ENCODE assay signal across 16 cellular contexts in genomic region chr2:189874571-189875320, GRCh38.
DNase-seq lines count a peak whose midpoint lies in the region; ATAC-seq, FAIRE-seq and TF ChIP-seq lines count a peak whose summit lies in the region.
"Had no signal": no experiment of that assay in that cellular context is flagged by ENCODE, and none has a peak within 500 bp of the region (broad histone marks: within the 10 kb centered on the region; RNA-seq: fewer than 3 reads in every experiment).

No MANE protein-coding gene starts in this region.

- no peak for TF ChIP-seq POLR2A in GM12892 (IDR thresholded peaks at IDR 0.05; ENCODE audit: low read depth, low read length)

- H3K9ac ChIP-seq in Karpas-422 (ENCODE audit: low read length) = no peak overlapping the region
- H3K9ac ChIP-seq: GM23248 had no signal

- peak; percentile 59 for ATAC-seq in GM21737 (IDR thresholded peaks at IDR 0.05; ENCODE audit: unreplicated experiment)
- ATAC-seq: Panc1 had no signal

- TF ChIP-seq CTCF in D721Med (IDR thresholded peaks at IDR 0.05; ENCODE audit: insufficient read depth, missing control alignments) = no peak

- no peak for DNase-seq in GM12892 (ENCODE audit: insufficient read length)
- peak; percentile 27 for DNase-seq in SIG-M5 (lab: John Stamatoyannopoulos, UW)
- peak; percentile 17 for DNase-seq in kidney tubule cell (ENCODE audit: low spot score)
- no peak for DNase-seq in Karpas-422
- DNase-seq in D721Med (ENCODE audit: insufficient read length, low spot score) = no peak
- DNase-seq in substantia nigra (lab: John Stamatoyannopoulos, UW) = no peak
- DNase-seq in NCI-H146 (lab: John Stamatoyannopoulos, UW) = no peak
- DNase-seq: cerebellar nuclear complex, GM23248, KG1, kidney glomerular epithelial cell, NCI-H2171 had no signal

- FAIRE-seq in GM12892 (lab: Jason Lieb, UNC) (peak; percentile 40), D721Med (lab: Jason Lieb, UNC) (no peak)
- FAIRE-seq: TTC549 had no signal

- H4K20me1 ChIP-seq in Karpas-422 (ENCODE audit: insufficient read depth, low read depth, low read length) = no peaks in the 10 kb centered on the region

- H3K4me2 ChIP-seq in Karpas-422 (ENCODE audit: low read depth, low read length, poor library complexity, severe bottlenecking) = no peak overlapping the region
- H3K4me2 ChIP-seq: smooth muscle cell had no signal

- H3K4me3 ChIP-seq in Karpas-422 (ENCODE audit: low read length) = no peak overlapping the region
- H3K4me3 ChIP-seq: GM23248, smooth muscle cell had no signal

- H3K79me2 ChIP-seq in Karpas-422 (ENCODE audit: low read length) = no peaks in the 10 kb centered on the region

- no peaks in the 10 kb centered on the region for H3K9me2 ChIP-seq in Karpas-422 (replicated peaks; ENCODE audit: insufficient read depth, low read length)

- H3K4me1 ChIP-seq in Karpas-422 (ENCODE audit: low read length) = no peaks in the 10 kb centered on the region

- no peaks in the 10 kb centered on the region for H3K27me3 ChIP-seq in Karpas-422 (ENCODE audit: low read length)

- H3K27ac ChIP-seq in Karpas-422 (ENCODE audit: low read length) (no peak overlapping the region), substantia nigra (ENCODE audit: low read depth, low read length, poor library complexity, severe bottlenecking) (no peak overlapping the region)
- H3K27ac ChIP-seq: GM23248 had no signal

- H2AFZ ChIP-seq in Karpas-422 (ENCODE audit: low read length) = no peak overlapping the region
- H2AFZ ChIP-seq: GM23248 had no signal

- peaks cover 28% of the 10 kb centered on the region; the same call in 1 of the 2 replicates for H3K36me3 ChIP-seq in Karpas-422 (ENCODE audit: insufficient read depth, low read length)

- no peaks in the 10 kb centered on the region for H3K9me3 ChIP-seq in Karpas-422 (ENCODE audit: low read length)

Comparison
In these comparisons a context has a peak if more than half of its experiments do, and no peak if none do; other contexts are left out.
1. DNase-seq: peak in SIG-M5 (single experiment) and kidney tubule cell (single experiment); none in GM12892 (single experiment), Karpas-422 (single experiment), D721Med (single experiment), substantia nigra (0 of 49) and NCI-H146 (single experiment).